ENCODE assay signal across 1 cellular context in genomic region chr5:133969654-133970324, GRCh38.
TF ChIP-seq lines count a peak whose summit lies in the region.

No MANE protein-coding gene starts in this region.

TF ChIP-seq in HepG2, 621 proteins besides CTCF, POLR2A, EP300 and RAD21 (continued from another document and continues in another):
- TF ChIP-seq ZBTB3 (CRISPR knock-in tag; IDR thresholded peaks at IDR 0.05; ENCODE audit: borderline replicate concordance, low read depth) = no peak
- no peak for TF ChIP-seq NR2F1 (CRISPR knock-in tag; IDR thresholded peaks at IDR 0.05)
- TF ChIP-seq ZNF205 (CRISPR knock-in tag; IDR thresholded peaks at IDR 0.05) = no peak
- no peak for TF ChIP-seq ZNF34 (CRISPR knock-in tag; IDR thresholded peaks at IDR 0.05; ENCODE audit: borderline replicate concordance)
- no peak for TF ChIP-seq KLF16 (CRISPR knock-in tag; IDR thresholded peaks at IDR 0.05)
- no peak for TF ChIP-seq ZNF17 (CRISPR knock-in tag; IDR thresholded peaks at IDR 0.05)
- no peak for TF ChIP-seq ZBTB46 (CRISPR knock-in tag; IDR thresholded peaks at IDR 0.05; ENCODE audit: borderline replicate concordance)
- no peak for TF ChIP-seq DMTF1 (CRISPR knock-in tag; IDR thresholded peaks at IDR 0.05)
- TF ChIP-seq SCMH1 (CRISPR knock-in tag; IDR thresholded peaks at IDR 0.05; ENCODE audit: borderline replicate concordance) = no peak
- no peak for TF ChIP-seq POGZ (CRISPR knock-in tag; IDR thresholded peaks at IDR 0.05)
- TF ChIP-seq CBX2 (IDR thresholded peaks at IDR 0.05; ENCODE audit: low read depth, low read length) = no peak
- TF ChIP-seq CBX2 (CRISPR knock-in tag; IDR thresholded peaks at IDR 0.05; ENCODE audit: low read depth) = no peak
- TF ChIP-seq MXI1 (IDR thresholded peaks at IDR 0.05; ENCODE audit: borderline replicate concordance, low read depth, low read length) = no peak
- no peak for TF ChIP-seq ZHX2 (IDR thresholded peaks at IDR 0.05; ENCODE audit: low read depth)
- no peak for TF ChIP-seq ZHX2 (CRISPR knock-in tag; IDR thresholded peaks at IDR 0.05; ENCODE audit: borderline replicate concordance)
- TF ChIP-seq ASH2L (IDR thresholded peaks at IDR 0.05; ENCODE audit: insufficient read length, low read depth, low read length) = peak; percentile 72
- TF ChIP-seq ZBTB49 (CRISPR knock-in tag; IDR thresholded peaks at IDR 0.05; ENCODE audit: borderline replicate concordance) = no peak
- no peak for TF ChIP-seq ZNF547 (CRISPR knock-in tag; IDR thresholded peaks at IDR 0.05)
- TF ChIP-seq PCBP1 (IDR thresholded peaks at IDR 0.05; ENCODE audit: borderline replicate concordance, low read depth, low read length) = no peak
- TF ChIP-seq GABPA (IDR thresholded peaks at IDR 0.05; ENCODE audit: low read depth, low read length) = no peak
- TF ChIP-seq GABPA (CRISPR knock-in tag; IDR thresholded peaks at IDR 0.05; ENCODE audit: low read depth) = no peak
- TF ChIP-seq DR1 (CRISPR knock-in tag; IDR thresholded peaks at IDR 0.05) = peak; percentile 44
- TF ChIP-seq ZNF18 (CRISPR knock-in tag; IDR thresholded peaks at IDR 0.05; ENCODE audit: insufficient replicate concordance) = no peak
- no peak for TF ChIP-seq ZNF33A (CRISPR knock-in tag; IDR thresholded peaks at IDR 0.05; ENCODE audit: borderline replicate concordance)
- TF ChIP-seq ZNF367 (CRISPR knock-in tag; IDR thresholded peaks at IDR 0.05; ENCODE audit: borderline replicate concordance) = no peak
- TF ChIP-seq BCLAF1 (IDR thresholded peaks at IDR 0.05) = no peak
- TF ChIP-seq TCF7 (IDR thresholded peaks at IDR 0.05; ENCODE audit: low read depth) = no peak
- TF ChIP-seq SYNCRIP (IDR thresholded peaks at IDR 0.05; ENCODE audit: insufficient read depth, low read depth, low read length) = no peak
- TF ChIP-seq PHF8 (CRISPR knock-in tag; IDR thresholded peaks at IDR 0.05) = no peak
- TF ChIP-seq ZNF567 (CRISPR knock-in tag; IDR thresholded peaks at IDR 0.05; ENCODE audit: borderline replicate concordance) = no peak
- TF ChIP-seq MBNL3 (CRISPR knock-in tag; conservative IDR thresholded peaks at IDR 0.05) = no peak
- TF ChIP-seq ZNF503 (CRISPR knock-in tag; IDR thresholded peaks at IDR 0.05) = no peak
- no peak for TF ChIP-seq ZNF83 (CRISPR knock-in tag; IDR thresholded peaks at IDR 0.05; ENCODE audit: borderline replicate concordance)
- TF ChIP-seq RBFOX2 (IDR thresholded peaks at IDR 0.05; ENCODE audit: low read depth, low read length) = peak; percentile 86
- TF ChIP-seq MBD4 (IDR thresholded peaks at IDR 0.05; ENCODE audit: borderline replicate concordance, low read length) = peak; percentile 48; the same call in 1 of the 2 replicates
- TF ChIP-seq RELA (CRISPR knock-in tag; IDR thresholded peaks at IDR 0.05) = no peak
- TF ChIP-seq ZNF329 (CRISPR knock-in tag; IDR thresholded peaks at IDR 0.05; ENCODE audit: low read depth) = no peak
- 0 out of 2 replicates have a peak, but pooled peaks have one; percentile 29 for TF ChIP-seq JUND (CRISPR knock-in tag; IDR thresholded peaks at IDR 0.05)
- TF ChIP-seq ARHGAP35 (CRISPR knock-in tag; IDR thresholded peaks at IDR 0.05; ENCODE audit: borderline replicate concordance) = no peak
- no peak; the same call in 1 of the 2 replicates for TF ChIP-seq YEATS4 (CRISPR knock-in tag; IDR thresholded peaks at IDR 0.05; ENCODE audit: borderline replicate concordance)
- TF ChIP-seq ZSCAN12 (CRISPR knock-in tag; IDR thresholded peaks at IDR 0.05) = 0 out of 2 replicates have a peak, but pooled peaks have one; percentile 71
- no peak for TF ChIP-seq ZNF879 (CRISPR knock-in tag; IDR thresholded peaks at IDR 0.05)
- TF ChIP-seq ZBTB33 (CRISPR knock-in tag; IDR thresholded peaks at IDR 0.05) = no peak
- TF ChIP-seq IKZF1 (IDR thresholded peaks at IDR 0.05) = no peak
- no peak for TF ChIP-seq ARNT (IDR thresholded peaks at IDR 0.05)
- no peak for TF ChIP-seq MAFG (CRISPR knock-in tag; IDR thresholded peaks at IDR 0.05)
